In the genomic region with DNA sequence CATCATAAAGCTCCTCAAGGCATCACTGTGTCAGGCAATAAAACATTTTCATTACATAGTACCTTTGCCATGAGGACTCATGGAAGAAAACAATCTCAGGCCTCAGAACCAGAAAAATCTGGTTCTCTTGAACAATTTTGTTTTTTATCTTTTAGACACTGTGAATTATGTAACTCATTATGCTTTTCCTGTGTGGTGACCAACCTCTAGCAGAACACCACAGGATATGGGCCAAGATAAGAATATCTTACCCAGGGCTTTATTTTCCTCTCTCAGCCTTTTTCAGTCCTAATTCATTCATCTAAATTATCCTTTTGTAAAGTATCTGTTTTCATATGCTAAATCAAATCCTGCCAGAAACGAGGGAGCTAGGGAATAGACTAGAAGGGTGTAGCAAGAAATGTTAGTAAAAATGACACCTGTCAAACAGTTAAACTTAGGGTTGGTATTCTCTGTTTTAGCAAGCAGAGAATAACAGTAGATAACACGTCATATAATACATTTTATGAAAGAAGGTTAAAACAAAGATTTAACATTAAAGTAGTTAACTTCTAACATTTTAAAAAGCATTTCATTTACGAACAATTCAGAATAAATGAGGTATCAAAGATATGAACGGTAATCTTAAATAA, we compare ENCODE assay signal across 15 cellular contexts.
DNase-seq lines count a peak whose midpoint lies in the region; ATAC-seq and TF ChIP-seq lines count a peak whose summit lies in the region.
"Had no signal": no experiment of that assay in that cellular context is flagged by ENCODE, and none has a peak within 500 bp of the region (broad histone marks: within the 10 kb centered on the region; RNA-seq: fewer than 3 reads in every experiment).

No MANE protein-coding gene starts in this region.

- H3K27ac Mint-ChIP-seq in activated CD8-positive, alpha-beta memory T cell treated with anti-CD3 and anti-CD28 coated beads, Interleukin-2, amount 10 ng/mL, durations not matched to agents 7 days and 5 days = peak overlapping the region; percentile 72
- H3K27ac Mint-ChIP-seq in T-cell = peak overlapping the region; percentile 91 to 94

- CTCF ChIA-PET in activated CD8-positive, alpha-beta memory T cell treated with anti-CD3 and anti-CD28 coated beads, Interleukin-2, amount 10 ng/mL, durations not matched to agents 7 days and 5 days (lab: Charles Lee) = interaction anchor here (0.8 to 3.0 kb wide), 4 partner anchors 98 to 359 kb away, joined by 3 to 10 read pairs (median 6); partner anchors contain the start of gene DAPK2
- CTCF ChIA-PET in T-cell (lab: Charles Lee) = interaction anchor here in 1 of 2 donors (0.6 kb wide), 1 partner anchor 140 kb away, joined by 4 read pairs; no protein-coding TSS in a partner anchor

- no peak overlapping the region for H3K4me3 Mint-ChIP-seq in activated CD8-positive, alpha-beta memory T cell treated with anti-CD3 and anti-CD28 coated beads, Interleukin-2, amount 10 ng/mL, durations not matched to agents 7 days and 5 days
- peak overlapping the region; percentile 11 to 34 (median 15) for H3K4me3 Mint-ChIP-seq in T-cell

- peak; percentile 44 for DNase-seq in activated CD8-positive, alpha-beta memory T cell treated with anti-CD3 and anti-CD28 coated beads, Interleukin-2, amount 10 ng/mL, durations not matched to agents 7 days and 5 days
- no peak for DNase-seq in activated CD8-positive, alpha-beta memory T cell treated with anti-CD3 and anti-CD28 coated beads, Interleukin-2, amount 50 U/mL, for 48 hours
- DNase-seq in T-cell (peak in 14 of 34 experiments; percentile 2 to 28 (median 10)), spleen (no peak), gastrocnemius medialis (no peak)
- DNase-seq in effector CD4-positive, alpha-beta T cell = peak; percentile 5
- DNase-seq: esophagus squamous epithelium, kidney glomerular epithelial cell, NCI-H1105 treated with DMSO at 0.1 percent for 48 hours, NCI-H748 treated with DMSO at 0.1 percent for 48 hours, nucleus accumbens, stomach had no signal

- intact Hi-C loops in spleen (cut with DNase I; ENCODE audit: low total_unique reads) (no loop called here), gastrocnemius medialis (cut with DNase I; ENCODE audit: low total_unique reads) (no loop called here)

- no peak for TF ChIP-seq CTCF in spleen (IDR thresholded peaks at IDR 0.05 in 8 of 11, conservative IDR thresholded peaks at IDR 0.05 in 3 of 11)
- no peak for TF ChIP-seq CTCF in gastrocnemius medialis (IDR thresholded peaks at IDR 0.05 in 4 of 5, conservative IDR thresholded peaks at IDR 0.05 in 1 of 5)

- H3K27me3 ChIP-seq in spleen (replicated peaks in 1 of 7) (no peaks in the 10 kb centered on the region), gastrocnemius medialis (no peaks in the 10 kb centered on the region)
- H3K27me3 ChIP-seq: cardiac muscle cell, esophagus squamous epithelium, stomach had no signal

- H3K27me3 Mint-ChIP-seq in activated CD8-positive, alpha-beta memory T cell treated with anti-CD3 and anti-CD28 coated beads, Interleukin-2, amount 10 ng/mL, durations not matched to agents 7 days and 5 days = no peaks in the 10 kb centered on the region
- no peaks in the 10 kb centered on the region for H3K27me3 Mint-ChIP-seq in T-cell

- peaks cover 17% of the 10 kb centered on the region for H3K4me1 Mint-ChIP-seq in activated CD8-positive, alpha-beta memory T cell treated with anti-CD3 and anti-CD28 coated beads, Interleukin-2, amount 10 ng/mL, durations not matched to agents 7 days and 5 days
- peaks cover 6 to 27% (median 27%) of the 10 kb centered on the region in 3 donors for H3K4me1 Mint-ChIP-seq in T-cell

- in situ Hi-C loops in gastrocnemius medialis (cut with MboI; ENCODE audit: low sequenced_read_pairs in 4 of 4) = no loop called here

- H3K9me3 ChIP-seq in spleen (no peaks in the 10 kb centered on the region), gastrocnemius medialis (no peaks in the 10 kb centered on the region)
- H3K9me3 ChIP-seq: esophagus squamous epithelium, stomach had no signal

- H3K9me3 Mint-ChIP-seq in activated CD8-positive, alpha-beta memory T cell treated with anti-CD3 and anti-CD28 coated beads, Interleukin-2, amount 10 ng/mL, durations not matched to agents 7 days and 5 days (ENCODE audit: low read depth) = no peaks in the 10 kb centered on the region
- no peaks in the 10 kb centered on the region for H3K9me3 Mint-ChIP-seq in T-cell

- H3K36me3 Mint-ChIP-seq in activated CD8-positive, alpha-beta memory T cell treated with anti-CD3 and anti-CD28 coated beads, Interleukin-2, amount 10 ng/mL, durations not matched to agents 7 days and 5 days = peaks cover 10% of the 10 kb centered on the region
- peaks cover 16% of the 10 kb centered on the region for H3K36me3 Mint-ChIP-seq in T-cell

- ATAC-seq in activated CD8-positive, alpha-beta memory T cell treated with anti-CD3 and anti-CD28 coated beads, Interleukin-2, amount 10 ng/mL, durations not matched to agents 7 days and 5 days = peak; percentile 84
- ATAC-seq in T-cell (replicated peaks in 1 of 4) (peak; percentile 81 to 96 (median 93)), gastrocnemius medialis (no peak), HG03139 (IDR thresholded peaks at IDR 0.05; ENCODE audit: unreplicated experiment) (no peak), HG02981 (IDR thresholded peaks at IDR 0.05; ENCODE audit: unreplicated experiment) (no peak)

- H3K4me1 ChIP-seq in spleen = peaks cover 4 to 57% (median 29%) of the 10 kb centered on the region in 6 donors
- no peaks in the 10 kb centered on the region for H3K4me1 ChIP-seq in gastrocnemius medialis
- H3K4me1 ChIP-seq: esophagus squamous epithelium had no signal

- H3K27ac ChIP-seq in spleen (peak overlapping the region; percentile 23 to 82 (median 76)), gastrocnemius medialis (peak overlapping the region in 1 of 4 donors; percentile 3)
- H3K27ac ChIP-seq: cardiac muscle cell, esophagus squamous epithelium, stomach had no signal

- H3K36me3 ChIP-seq in spleen (peaks cover 3 to 90% (median 51%) of the 10 kb centered on the region in 6 donors), gastrocnemius medialis (peaks cover 0 to 59% of the 10 kb centered on the region in 2 donors)

- 54 to 67% (median 59%) methylated on average over 4 of the region's 4 CpGs for WGBS in spleen, 5 donors

- POLR2A ChIA-PET in T-cell (lab: Charles Lee) = interaction anchor here in 1 of 2 donors (0.6 to 1.0 kb wide), 3 partner anchors 12 to 417 kb away, joined by 3 to 7 read pairs (median 5); no protein-coding TSS in a partner anchor

- TF ChIP-seq POLR2A in spleen (IDR thresholded peaks at IDR 0.05) (no peak), gastrocnemius medialis (IDR thresholded peaks at IDR 0.05) (no peak)

- H3K4me3 ChIP-seq in spleen (no peak overlapping the region), gastrocnemius medialis (no peak overlapping the region)
- H3K4me3 ChIP-seq: cardiac muscle cell, esophagus squamous epithelium, stomach had no signal

Comparison
In these comparisons a context has a peak if more than half of its experiments do, and no peak if none do; other contexts are left out.
1. DNase-seq: peak in activated CD8-positive, alpha-beta memory T cell treated with anti-CD3 and anti-CD28 coated beads, Interleukin-2, amount 10 ng/mL, durations not matched to agents 7 days and 5 days (single experiment) and effector CD4-positive, alpha-beta T cell (single experiment); none in activated CD8-positive, alpha-beta memory T cell treated with anti-CD3 and anti-CD28 coated beads, Interleukin-2, amount 50 U/mL, for 48 hours (single experiment), spleen (single experiment) and gastrocnemius medialis (0 of 2).
2. ATAC-seq: peak in activated CD8-positive, alpha-beta memory T cell treated with anti-CD3 and anti-CD28 coated beads, Interleukin-2, amount 10 ng/mL, durations not matched to agents 7 days and 5 days (single experiment) and T-cell (4 of 4); none in gastrocnemius medialis (0 of 2), HG03139 (single experiment) and HG02981 (single experiment).